8 cellular contexts compared by ENCODE assay signal in genomic region chr12:56224954-56225353, GRCh38. TPM values are rescaled to one million over a fixed set of nuclear protein-coding genes. Genes with fewer than 3 reads are reported as not detected.
DNase-seq lines count a peak whose midpoint lies in the region; ATAC-seq and TF ChIP-seq lines count a peak whose summit lies in the region.

No MANE protein-coding gene starts in this region.

- H3K36me3 ChIP-seq in SK-N-SH (replicated peaks in 1 of 2; ENCODE audit: control insufficient read depth in 1 of 2, insufficient read depth in 2 of 2, low read length in 1 of 2): no peaks in the 10 kb centered on the region

- H3K9ac ChIP-seq in SK-N-SH: peak overlapping the region; percentile 79

- peaks cover 13 to 22% of the 10 kb centered on the region in 2 experiments; a peak in 2 of 4 replicates for H3K4me1 ChIP-seq in SK-N-SH (ENCODE audit: control insufficient read depth in 1 of 2, insufficient read depth in 2 of 2, low read depth in 1 of 2, low read length in 1 of 2)

- WGBS in SK-N-SH (ENCODE audit: low lambda C conversion rate): 50% methylated on average over 9 of the region's 11 CpGs

- TF ChIP-seq CTCF in SK-N-SH (IDR thresholded peaks at IDR 0.05): no peak

- no peaks in the 10 kb centered on the region for H3K9me3 Mint-ChIP-seq in activated T-helper 17 cell treated with anti-CD3 and anti-CD28 coated beads, Interleukin-2, amount 50 U/mL, for 72 hours
- H3K9me3 Mint-ChIP-seq in stimulated activated naive CD8-positive, alpha-beta T cell treated with anti-CD3 and anti-CD28 coated beads, Interleukin-15, amount 100 ng/mL, for 72 hours: no peaks in the 10 kb centered on the region

- H3K27ac Mint-ChIP-seq in activated T-helper 17 cell treated with anti-CD3 and anti-CD28 coated beads, Interleukin-2, amount 50 U/mL, for 72 hours: peak overlapping the region; percentile 89
- H3K27ac Mint-ChIP-seq in stimulated activated naive CD8-positive, alpha-beta T cell treated with anti-CD3 and anti-CD28 coated beads, Interleukin-15, amount 100 ng/mL, for 72 hours: peak overlapping the region; percentile 89 to 92

- POLR2A ChIA-PET in SK-N-SH (lab: Yijun Ruan, JAX): no interaction called here

- ATAC-seq in SK-N-SH treated with all-trans-retinoic acid at 6 μM for 48 hours: no peak
- ATAC-seq in activated T-helper 17 cell treated with anti-CD3 and anti-CD28 coated beads, Interleukin-2, amount 50 U/mL, for 72 hours (replicated peaks): no peak
- ATAC-seq in stimulated activated naive CD8-positive, alpha-beta T cell treated with anti-CD3 and anti-CD28 coated beads, Interleukin-15, amount 100 ng/mL, for 72 hours: no peak

- no peaks in the 10 kb centered on the region for H3K27me3 Mint-ChIP-seq in activated T-helper 17 cell treated with anti-CD3 and anti-CD28 coated beads, Interleukin-2, amount 50 U/mL, for 72 hours
- no peaks in the 10 kb centered on the region for H3K27me3 Mint-ChIP-seq in stimulated activated naive CD8-positive, alpha-beta T cell treated with anti-CD3 and anti-CD28 coated beads, Interleukin-15, amount 100 ng/mL, for 72 hours

- H3F3A ChIP-seq in SK-N-SH (replicated peaks; ENCODE audit: insufficient read depth): peaks cover 24% of the 10 kb centered on the region

- H3K9me2 ChIP-seq in SK-N-SH: no peaks in the 10 kb centered on the region

- peak overlapping the region; percentile 91 for H3K4me2 ChIP-seq in SK-N-SH

- H4K20me1 ChIP-seq in SK-N-SH (ENCODE audit: insufficient read depth): no peaks in the 10 kb centered on the region

- peaks cover 23% of the 10 kb centered on the region for H3K4me1 Mint-ChIP-seq in activated T-helper 17 cell treated with anti-CD3 and anti-CD28 coated beads, Interleukin-2, amount 50 U/mL, for 72 hours
- peaks cover 44% of the 10 kb centered on the region for H3K4me1 Mint-ChIP-seq in stimulated activated naive CD8-positive, alpha-beta T cell treated with anti-CD3 and anti-CD28 coated beads, Interleukin-15, amount 100 ng/mL, for 72 hours

- peaks cover 47% of the 10 kb centered on the region for H3K36me3 Mint-ChIP-seq in activated T-helper 17 cell treated with anti-CD3 and anti-CD28 coated beads, Interleukin-2, amount 50 U/mL, for 72 hours (ENCODE audit: low read depth)

- H3K4me3 ChIP-seq in SK-N-SH (ENCODE audit: low read depth in 2 of 2, low read length in 1 of 2): peak overlapping the region; percentile 67 to 97
- H3K4me3 ChIP-seq in iPS-18c (ENCODE audit: insufficient read depth, low read depth, low read length): peak overlapping the region; percentile 74

- H3K27ac ChIP-seq in SK-N-SH (ENCODE audit: low read depth in 2 of 2, low read length in 1 of 2): no peak overlapping the region; a peak in 1 of 4 replicates

- TF ChIP-seq RAD21 in SK-N-SH (IDR thresholded peaks at IDR 0.05; ENCODE audit: low read length): no peak

- no peak for TF ChIP-seq EP300 in SK-N-SH (IDR thresholded peaks at IDR 0.05; ENCODE audit: borderline replicate concordance in 1 of 2, low read depth in 1 of 2, low read length in 1 of 2)

- peaks cover 13% of the 10 kb centered on the region for H3K79me2 ChIP-seq in SK-N-SH (ENCODE audit: insufficient read depth)

- H3K9me3 ChIP-seq in SK-N-SH (no peaks in the 10 kb centered on the region), iPS-18c (ENCODE audit: control insufficient read depth, insufficient read depth, low read length) (peaks cover 3% of the 10 kb centered on the region)

- no peaks in the 10 kb centered on the region for H3K27me3 ChIP-seq in SK-N-SH (ENCODE audit: insufficient read depth)

- CTCF ChIA-PET in SK-N-SH (lab: Yijun Ruan, JAX): interaction anchor here (0.7 to 2.4 kb wide), 6 partner anchors 19 to 239 kb away, joined by 3 to 9 read pairs (median 7); partner anchors contain the start of genes ANKRD52 and SMARCC2

- peak overlapping the region; percentile 87; the same call in 1 of the 2 replicates for H2AFZ ChIP-seq in SK-N-SH (ENCODE audit: low read depth)

- H3K4me3 Mint-ChIP-seq in activated T-helper 17 cell treated with anti-CD3 and anti-CD28 coated beads, Interleukin-2, amount 50 U/mL, for 72 hours: peak overlapping the region; percentile 100
- H3K4me3 Mint-ChIP-seq in stimulated activated naive CD8-positive, alpha-beta T cell treated with anti-CD3 and anti-CD28 coated beads, Interleukin-15, amount 100 ng/mL, for 72 hours: peak overlapping the region; percentile 91 to 93

- no peak for DNase-seq in SK-N-SH
- no peak for DNase-seq in stimulated activated naive CD8-positive, alpha-beta T cell treated with anti-CD3 and anti-CD28 coated beads, Interleukin-15, amount 100 ng/mL, for 72 hours
- DNase-seq in stimulated activated CD4-positive, alpha-beta T cell treated with anti-CD3 and anti-CD28 coated beads, Interleukin-4, amount 100 ng/mL, for 24 hours: no peak
- DNase-seq in retina: no peak
- DNase-seq in GM19238 (ENCODE audit: insufficient read length, low spot score): no peak

TF ChIP-seq in SK-N-SH, 30 proteins besides CTCF, POLR2A, EP300 and RAD21 (continues in another document):
- TF ChIP-seq USF2 (IDR thresholded peaks at IDR 0.05; ENCODE audit: borderline replicate concordance, low read depth, low read length): no peak

TF ChIP-seq in SK-N-SH treated with all-trans-retinoic acid at 6 μM for 48 hours, 23 proteins besides CTCF, POLR2A, EP300 and RAD21 (continues in another document):
- TF ChIP-seq CREB5 (CRISPR knock-in tag; IDR thresholded peaks at IDR 0.05; ENCODE audit: low read depth) (no peak), SNAI2 (CRISPR knock-in tag; IDR thresholded peaks at IDR 0.05) (no peak), CSDC2 (CRISPR knock-in tag; IDR thresholded peaks at IDR 0.05) (no peak), ZNF565 (CRISPR knock-in tag; conservative IDR thresholded peaks at IDR 0.05; ENCODE audit: low read depth) (no peak), ISL1 (CRISPR knock-in tag; IDR thresholded peaks at IDR 0.05) (no peak), PPARA (CRISPR knock-in tag; IDR thresholded peaks at IDR 0.05; ENCODE audit: borderline replicate concordance) (no peak), TOX (CRISPR knock-in tag; IDR thresholded peaks at IDR 0.05; ENCODE audit: borderline replicate concordance) (no peak), POU6F1 (CRISPR knock-in tag; IDR thresholded peaks at IDR 0.05; ENCODE audit: borderline replicate concordance, low read depth) (no peak), ZFP3 (CRISPR knock-in tag; IDR thresholded peaks at IDR 0.05) (no peak)

RNA-seq across cellular contexts. Expression of gene NABP2, which starts 0.8 kb away (rescaled TPM):
- 49.3 and 52.3 TPM in 2 replicates for polyA plus RNA-seq in SK-N-SH (2012; rRNA removed)
- 52.7 and 53.6 TPM in 2 replicates for polyA plus RNA-seq in SK-N-SH (2012; cell fraction: cytosol; rRNA removed)
- polyA plus RNA-seq in SK-N-SH (2012; cell fraction: nucleus; rRNA removed): 12.7 and 13.1 TPM in 2 replicates
- total RNA-seq in activated T-helper 17 cell treated with anti-CD3 and anti-CD28 coated beads, Interleukin-2, amount 50 U/mL, for 72 hours: 10 to 100 TPM; 61.0 to 96.6 TPM

RNA-seq across cellular contexts. Expression of gene RNF41, which starts 3.2 kb away (rescaled TPM):
- 127 and 147 TPM in 2 replicates for polyA plus RNA-seq in SK-N-SH (2012; rRNA removed)
- 76.4 and 113 TPM in 2 replicates for polyA plus RNA-seq in SK-N-SH (2012; cell fraction: cytosol; rRNA removed)
- polyA plus RNA-seq in SK-N-SH (2012; cell fraction: nucleus; rRNA removed): 99.8 and 124 TPM in 2 replicates
- 10 to 100 TPM; 31.4 to 33.0 TPM for total RNA-seq in activated T-helper 17 cell treated with anti-CD3 and anti-CD28 coated beads, Interleukin-2, amount 50 U/mL, for 72 hours

RNA-seq across cellular contexts. Expression of gene SLC39A5, which starts 4.9 kb away (rescaled TPM):
- 0.12 TPM in 1 of 2 replicates, not detected in the other for polyA plus RNA-seq in SK-N-SH (2012; rRNA removed)
- not detected in 2 replicates for polyA plus RNA-seq in SK-N-SH (2012; cell fraction: cytosol; rRNA removed)
- 0.59 and 0.77 TPM in 2 replicates for polyA plus RNA-seq in SK-N-SH (2012; cell fraction: nucleus; rRNA removed)
- total RNA-seq in activated T-helper 17 cell treated with anti-CD3 and anti-CD28 coated beads, Interleukin-2, amount 50 U/mL, for 72 hours: under 1 TPM in 1 of 2 donors, not detected in 1; 0.41 TPM

RNA-seq across cellular contexts. Expression of gene ANKRD52, which starts 33.2 kb away (rescaled TPM):
- polyA plus RNA-seq in SK-N-SH (2012; rRNA removed): 22.5 and 23.4 TPM in 2 replicates
- 9.9 and 14.0 TPM in 2 replicates for polyA plus RNA-seq in SK-N-SH (2012; cell fraction: cytosol; rRNA removed)
- polyA plus RNA-seq in SK-N-SH (2012; cell fraction: nucleus; rRNA removed): 82.4 and 85.1 TPM in 2 replicates
- 10 to 100 TPM; 31.1 to 43.0 TPM for total RNA-seq in activated T-helper 17 cell treated with anti-CD3 and anti-CD28 coated beads, Interleukin-2, amount 50 U/mL, for 72 hours

RNA-seq across cellular contexts. Expression of gene SMARCC2, which starts 35.7 kb away (rescaled TPM):
- 64.3 and 73.0 TPM in 2 replicates for polyA plus RNA-seq in SK-N-SH (2012; rRNA removed)
- 41.9 and 47.1 TPM in 2 replicates for polyA plus RNA-seq in SK-N-SH (2012; cell fraction: cytosol; rRNA removed)
- 145 and 203 TPM in 2 replicates for polyA plus RNA-seq in SK-N-SH (2012; cell fraction: nucleus; rRNA removed)
- total RNA-seq in activated T-helper 17 cell treated with anti-CD3 and anti-CD28 coated beads, Interleukin-2, amount 50 U/mL, for 72 hours: 100 to 1,000 TPM; 104 to 114 TPM
